ENCODE assay signal across 1 cellular context in the genomic region with DNA sequence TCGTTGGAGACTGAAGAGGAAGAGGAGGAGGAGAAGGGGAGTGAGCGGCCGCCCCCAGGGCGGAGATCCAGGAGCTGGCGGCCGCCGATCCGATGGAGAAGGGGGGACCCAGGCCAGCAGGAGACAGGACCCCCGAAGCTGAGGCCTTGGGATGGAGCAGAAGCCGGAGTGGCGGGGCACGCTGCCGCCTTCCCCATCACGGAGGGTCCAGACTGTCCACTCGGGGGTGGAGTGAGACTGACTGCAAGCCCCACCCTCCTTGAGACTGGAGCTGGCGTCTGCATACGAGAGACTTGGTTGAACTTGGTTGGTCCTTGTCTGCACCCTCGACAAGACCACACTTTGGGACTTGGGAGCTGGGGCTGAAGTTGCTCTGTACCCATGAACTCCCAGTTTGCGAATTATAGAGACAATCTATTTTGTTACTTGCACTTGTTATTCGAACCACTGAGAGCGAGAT.
TF ChIP-seq lines count a peak whose summit lies in the region.

No MANE protein-coding gene starts in this region.

TF ChIP-seq in HepG2, 621 proteins besides CTCF, POLR2A, EP300 and RAD21:
- TF ChIP-seq SMAD1 (CRISPR knock-in tag; IDR thresholded peaks at IDR 0.05; ENCODE audit: borderline replicate concordance, low read depth), result no peak
- TF ChIP-seq FOXA3 (CRISPR knock-in tag; IDR thresholded peaks at IDR 0.05), result no peak
- no peak for TF ChIP-seq ZC3H4 (CRISPR knock-in tag; IDR thresholded peaks at IDR 0.05; ENCODE audit: borderline replicate concordance)
- TF ChIP-seq, protein P1, sequence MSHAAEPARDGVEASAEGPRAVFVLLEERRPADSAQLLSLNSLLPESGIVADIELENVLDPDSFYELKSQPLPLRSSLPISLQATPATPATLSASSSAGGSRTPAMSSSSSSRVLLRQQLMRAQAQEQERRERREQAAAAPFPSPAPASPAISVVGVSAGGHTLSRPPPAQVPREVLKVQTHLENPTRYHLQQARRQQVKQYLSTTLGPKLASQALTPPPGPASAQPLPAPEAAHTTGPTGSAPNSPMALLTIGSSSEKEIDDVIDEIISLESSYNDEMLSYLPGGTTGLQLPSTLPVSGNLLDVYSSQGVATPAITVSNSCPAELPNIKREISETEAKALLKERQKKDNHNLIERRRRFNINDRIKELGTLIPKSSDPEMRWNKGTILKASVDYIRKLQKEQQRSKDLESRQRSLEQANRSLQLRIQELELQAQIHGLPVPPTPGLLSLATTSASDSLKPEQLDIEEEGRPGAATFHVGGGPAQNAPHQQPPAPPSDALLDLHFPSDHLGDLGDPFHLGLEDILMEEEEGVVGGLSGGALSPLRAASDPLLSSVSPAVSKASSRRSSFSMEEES (CRISPR knock-in tag; IDR thresholded peaks at IDR 0.05), result no peak
- no peak for TF ChIP-seq ZNF800 (CRISPR knock-in tag; IDR thresholded peaks at IDR 0.05)
- TF ChIP-seq ZNF598 (CRISPR knock-in tag; IDR thresholded peaks at IDR 0.05; ENCODE audit: borderline replicate concordance), result no peak
- TF ChIP-seq, protein P2, sequence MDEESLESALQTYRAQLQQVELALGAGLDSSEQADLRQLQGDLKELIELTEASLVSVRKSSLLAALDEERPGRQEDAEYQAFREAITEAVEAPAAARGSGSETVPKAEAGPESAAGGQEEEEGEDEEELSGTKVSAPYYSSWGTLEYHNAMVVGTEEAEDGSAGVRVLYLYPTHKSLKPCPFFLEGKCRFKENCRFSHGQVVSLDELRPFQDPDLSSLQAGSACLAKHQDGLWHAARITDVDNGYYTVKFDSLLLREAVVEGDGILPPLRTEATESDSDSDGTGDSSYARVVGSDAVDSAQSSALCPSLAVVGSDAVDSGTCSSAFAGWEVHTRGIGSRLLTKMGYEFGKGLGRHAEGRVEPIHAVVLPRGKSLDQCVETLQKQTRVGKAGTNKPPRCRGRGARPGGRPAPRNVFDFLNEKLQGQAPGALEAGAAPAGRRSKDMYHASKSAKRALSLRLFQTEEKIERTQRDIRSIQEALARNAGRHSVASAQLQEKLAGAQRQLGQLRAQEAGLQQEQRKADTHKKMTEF (CRISPR knock-in tag; IDR thresholded peaks at IDR 0.05), result no peak
- no peak for TF ChIP-seq SALL2 (CRISPR knock-in tag; IDR thresholded peaks at IDR 0.05)
- TF ChIP-seq HNRNPK (IDR thresholded peaks at IDR 0.05; ENCODE audit: low read depth, low read length, poor library complexity, severe bottlenecking), result no peak
- TF ChIP-seq KDM4B (CRISPR knock-in tag; IDR thresholded peaks at IDR 0.05), result no peak
- TF ChIP-seq ZFP62 (CRISPR knock-in tag; IDR thresholded peaks at IDR 0.05), result no peak
- TF ChIP-seq, protein P3, sequence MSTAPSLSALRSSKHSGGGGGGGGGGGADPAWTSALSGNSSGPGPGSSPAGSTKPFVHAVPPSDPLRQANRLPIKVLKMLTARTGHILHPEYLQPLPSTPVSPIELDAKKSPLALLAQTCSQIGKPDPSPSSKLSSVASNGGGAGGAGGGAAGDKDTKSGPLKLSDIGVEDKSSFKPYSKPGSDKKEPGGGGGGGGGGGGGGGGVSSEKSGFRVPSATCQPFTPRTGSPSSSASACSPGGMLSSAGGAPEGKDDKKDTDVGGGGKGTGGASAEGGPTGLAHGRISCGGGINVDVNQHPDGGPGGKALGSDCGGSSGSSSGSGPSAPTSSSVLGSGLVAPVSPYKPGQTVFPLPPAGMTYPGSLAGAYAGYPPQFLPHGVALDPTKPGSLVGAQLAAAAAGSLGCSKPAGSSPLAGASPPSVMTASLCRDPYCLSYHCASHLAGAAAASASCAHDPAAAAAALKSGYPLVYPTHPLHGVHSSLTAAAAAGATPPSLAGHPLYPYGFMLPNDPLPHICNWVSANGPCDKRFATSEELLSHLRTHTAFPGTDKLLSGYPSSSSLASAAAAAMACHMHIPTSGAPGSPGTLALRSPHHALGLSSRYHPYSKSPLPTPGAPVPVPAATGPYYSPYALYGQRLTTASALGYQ (CRISPR knock-in tag; IDR thresholded peaks at IDR 0.05), result no peak
- TF ChIP-seq SRSF1 (optimal IDR thresholded peaks at IDR 0.05; ENCODE audit: low read depth, low read length), result no peak
- TF ChIP-seq ZNF543 (CRISPR knock-in tag; IDR thresholded peaks at IDR 0.05), result no peak
- no peak for TF ChIP-seq DR1 (CRISPR knock-in tag; IDR thresholded peaks at IDR 0.05)
TF ChIP-seq in HepG2: peak in this region for 0.
